Comparison of ENCODE assay signal across 11 cellular contexts in genomic region chr1:59427155-59427554, GRCh38.
A peak's percentile ranks its signal among the peaks of the same experiment; 100 is the strongest.
DNase-seq lines count a peak whose midpoint lies in the region; ATAC-seq and TF ChIP-seq lines count a peak whose summit lies in the region.
"Had no signal": no experiment of that assay in that cellular context is flagged by ENCODE, and none has a peak within 500 bp of the region (broad histone marks: within the 10 kb centered on the region; RNA-seq: fewer than 3 reads in every experiment).

No MANE protein-coding gene starts in this region.

- H3K4me3 ChIP-seq in RWPE2 (ENCODE audit: severe bottlenecking), result no peak overlapping the region

- H3K36me3 ChIP-seq in RWPE2 (ENCODE audit: low read depth), result no peaks in the 10 kb centered on the region

- peak overlapping the region; percentile 48 for H3K27ac ChIP-seq in RWPE2 (ENCODE audit: poor library complexity, severe bottlenecking)

- intact Hi-C loops in activated CD4-positive, alpha-beta T cell treated with anti-CD3 and anti-CD28 coated beads, Interleukin-2, amount 10 ng/mL, durations not matched to agents 24 days and 14 days (cut with micrococcal nuclease), result no loop called here
- intact Hi-C loops in cardiac septum (cut with DNase I), result no loop called here

- no peak overlapping the region for H3K27ac Mint-ChIP-seq in activated CD4-positive, alpha-beta T cell treated with anti-CD3 and anti-CD28 coated beads, Interleukin-2, amount 10 ng/mL, durations not matched to agents 24 days and 14 days
- H3K27ac Mint-ChIP-seq: activated CD8-positive, alpha-beta T cell treated with anti-CD3 and anti-CD28 coated beads for 36 hours had no signal

- peak; percentile 43 for DNase-seq in activated CD4-positive, alpha-beta T cell treated with anti-CD3 and anti-CD28 coated beads, Interleukin-2, amount 10 ng/mL, durations not matched to agents 24 days and 14 days
- DNase-seq in activated CD4-positive, alpha-beta T cell treated with anti-CD3 and anti-CD28 coated beads, Interleukin-2, amount 50 U/mL, for 4 hours, result no peak
- DNase-seq in RWPE2 (ENCODE audit: low spot score) (peak; percentile 49), cardiac septum (ENCODE audit: low spot score) (peak; percentile 80), NCI-H1436 treated with DMSO at 0.1 percent for 48 hours (lab: John Stamatoyannopoulos, UW) (no peak), HuH-7 (ENCODE audit: low spot score) (no peak)
- DNase-seq in stimulated activated CD4-positive, alpha-beta T cell treated with anti-CD3 and anti-CD28 coated beads, Interleukin-2, amount 100 ng/mL, for 48 hours, result no peak
- DNase-seq: activated CD8-positive, alpha-beta T cell treated with anti-CD3 and anti-CD28 coated beads for 36 hours; aorta; NCI-H1048 had no signal

- no peaks in the 10 kb centered on the region for H3K36me3 Mint-ChIP-seq in activated CD4-positive, alpha-beta T cell treated with anti-CD3 and anti-CD28 coated beads, Interleukin-2, amount 10 ng/mL, durations not matched to agents 24 days and 14 days (ENCODE audit: low read depth)

- peak; percentile 89 for ATAC-seq in RWPE2 (ENCODE audit: low read depth)
- ATAC-seq in HG02623 (IDR thresholded peaks at IDR 0.05; ENCODE audit: unreplicated experiment), result no peak
- ATAC-seq: activated CD8-positive, alpha-beta T cell treated with anti-CD3 and anti-CD28 coated beads for 36 hours had no signal

- H3K9me3 Mint-ChIP-seq in activated CD4-positive, alpha-beta T cell treated with anti-CD3 and anti-CD28 coated beads, Interleukin-2, amount 10 ng/mL, durations not matched to agents 24 days and 14 days, result peaks cover 5% of the 10 kb centered on the region
- H3K9me3 Mint-ChIP-seq: activated CD8-positive, alpha-beta T cell treated with anti-CD3 and anti-CD28 coated beads for 36 hours had no signal

- H3K27me3 ChIP-seq in RWPE2 (ENCODE audit: insufficient read depth, poor library complexity, severe bottlenecking), result no peaks in the 10 kb centered on the region

- H3K27me3 Mint-ChIP-seq in activated CD4-positive, alpha-beta T cell treated with anti-CD3 and anti-CD28 coated beads, Interleukin-2, amount 10 ng/mL, durations not matched to agents 24 days and 14 days, result no peaks in the 10 kb centered on the region
- H3K27me3 Mint-ChIP-seq: activated CD8-positive, alpha-beta T cell treated with anti-CD3 and anti-CD28 coated beads for 36 hours had no signal

- peaks cover 5% of the 10 kb centered on the region for H3K4me1 Mint-ChIP-seq in activated CD4-positive, alpha-beta T cell treated with anti-CD3 and anti-CD28 coated beads, Interleukin-2, amount 10 ng/mL, durations not matched to agents 24 days and 14 days

- H3K9me3 ChIP-seq in RWPE2 (ENCODE audit: severe bottlenecking), result no peaks in the 10 kb centered on the region

- no peak overlapping the region for H3K4me3 Mint-ChIP-seq in activated CD4-positive, alpha-beta T cell treated with anti-CD3 and anti-CD28 coated beads, Interleukin-2, amount 10 ng/mL, durations not matched to agents 24 days and 14 days
- H3K4me3 Mint-ChIP-seq: activated CD8-positive, alpha-beta T cell treated with anti-CD3 and anti-CD28 coated beads for 36 hours had no signal

- no peak for TF ChIP-seq CTCF in RWPE2 (IDR thresholded peaks at IDR 0.05; ENCODE audit: poor library complexity, severe bottlenecking)

- H3K4me1 ChIP-seq in RWPE2 (ENCODE audit: insufficient read depth, poor library complexity, severe bottlenecking), result peaks cover 21% of the 10 kb centered on the region

Comparison
In these comparisons a context has a peak if more than half of its experiments do, and no peak if none do; other contexts are left out.
1. DNase-seq: peak in activated CD4-positive, alpha-beta T cell treated with anti-CD3 and anti-CD28 coated beads, Interleukin-2, amount 10 ng/mL, durations not matched to agents 24 days and 14 days (single experiment), RWPE2 (single experiment) and cardiac septum (single experiment); none in activated CD4-positive, alpha-beta T cell treated with anti-CD3 and anti-CD28 coated beads, Interleukin-2, amount 50 U/mL, for 4 hours (0 of 2), NCI-H1436 treated with DMSO at 0.1 percent for 48 hours (single experiment), stimulated activated CD4-positive, alpha-beta T cell treated with anti-CD3 and anti-CD28 coated beads, Interleukin-2, amount 100 ng/mL, for 48 hours (0 of 2) and HuH-7 (single experiment).